In the genomic region with DNA sequence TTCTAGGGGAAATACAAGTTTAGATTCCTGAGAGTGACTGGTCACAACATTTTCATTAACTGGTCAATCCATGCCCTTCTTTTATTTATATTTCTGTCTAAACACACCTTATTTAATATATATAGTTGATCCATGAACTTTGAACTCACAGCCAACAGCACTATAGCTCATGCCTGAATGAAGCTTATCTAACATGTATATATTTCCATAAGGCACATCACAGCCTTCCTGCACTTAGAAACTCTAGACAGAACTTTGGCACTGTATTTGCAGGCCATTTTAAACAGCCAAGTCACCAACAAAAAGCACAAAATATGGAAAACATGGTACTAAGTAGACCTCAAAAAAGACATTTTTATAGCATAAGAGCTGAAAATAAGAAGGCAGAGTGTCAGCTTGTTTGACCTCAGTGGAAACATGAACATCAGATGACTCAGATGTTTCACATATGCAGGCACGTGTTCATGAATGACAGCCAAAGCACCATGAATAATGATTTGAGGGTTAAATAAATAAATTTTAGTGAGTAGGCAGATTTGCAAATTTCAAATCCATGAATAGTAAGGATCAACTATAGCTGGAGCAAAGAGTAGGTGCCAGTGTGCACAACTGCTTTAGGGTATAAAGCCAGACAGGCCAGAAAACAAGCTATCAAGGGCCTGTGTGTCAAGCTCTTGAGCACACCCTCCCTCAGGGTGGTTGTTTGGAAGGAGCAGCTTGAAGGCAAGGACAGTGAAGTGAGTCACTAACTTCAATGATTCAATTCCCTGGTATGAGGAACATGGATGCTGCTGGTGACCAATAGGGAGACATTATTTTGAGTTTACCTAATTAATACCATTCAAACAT, we compare ENCODE assay signal across 10 cellular contexts.
DNase-seq lines count a peak whose midpoint lies in the region; ATAC-seq, FAIRE-seq and TF ChIP-seq lines count a peak whose summit lies in the region.
"Had no signal": no experiment of that assay in that cellular context is flagged by ENCODE, and none has a peak within 500 bp of the region (broad histone marks: within the 10 kb centered on the region; RNA-seq: fewer than 3 reads in every experiment).

No MANE protein-coding gene starts in this region.

- H3K9ac ChIP-seq in astrocyte (ENCODE audit: low read length) (no peak overlapping the region), liver (ENCODE audit: low read depth in 1 of 2, low read length in 2 of 2) (no peak overlapping the region)

- H3K4me1 Mint-ChIP-seq in astrocyte (ENCODE audit: low read depth, unreplicated experiment), result peaks cover 24% of the 10 kb centered on the region

- H3K27ac Mint-ChIP-seq in astrocyte (ENCODE audit: unreplicated experiment), result peak overlapping the region; percentile 56

- H3K36me3 Mint-ChIP-seq in astrocyte (ENCODE audit: low read depth, unreplicated experiment), result no peaks in the 10 kb centered on the region

- H3K27me3 ChIP-seq in astrocyte (ENCODE audit: insufficient read depth, low read length), result no peaks in the 10 kb centered on the region
- H3K27me3 ChIP-seq in liver (ENCODE audit: control insufficient read depth in 4 of 4, insufficient read depth in 4 of 4, low read length in 3 of 4), result no peaks in the 10 kb centered on the region
- H3K27me3 ChIP-seq: neutrophil had no signal

- H3K9me3 ChIP-seq in astrocyte (ENCODE audit: insufficient read depth, low read depth, low read length) (no peaks in the 10 kb centered on the region), liver (ENCODE audit: control insufficient read depth in 4 of 4, low read length in 3 of 4) (no peaks in the 10 kb centered on the region)
- H3K9me3 ChIP-seq: neutrophil had no signal

- DNase-seq in AG09319 (ENCODE audit: extremely low read depth, low read depth) (peak; percentile 85), astrocyte (ENCODE audit: low read depth) (peak; percentile 97), NCI-H526 treated with DMSO at 0.1 percent for 48 hours (lab: John Stamatoyannopoulos, UW) (no peak), NCI-H2029 treated with DMSO at 0.1 percent for 48 hours (lab: John Stamatoyannopoulos, UW) (no peak), KBM-7 (no peak), NCI-H748 (lab: John Stamatoyannopoulos, UW; ENCODE audit: unreplicated experiment) (no peak)
- DNase-seq: activated gamma-delta T cell treated with Interleukin-2 at 50 U/mL for 16 hours had no signal

- peak; percentile 100 for FAIRE-seq in astrocyte (lab: Jason Lieb, UNC)

- TF ChIP-seq RAD21 in liver (IDR thresholded peaks at IDR 0.05), result peak in 1 of 2 donors; percentile 4

- no peaks in the 10 kb centered on the region for H3K27me3 Mint-ChIP-seq in astrocyte (ENCODE audit: low read depth, unreplicated experiment)

- H3K4me3 ChIP-seq in astrocyte (ENCODE audit: insufficient read depth, low read depth, low read length), result no peak overlapping the region
- no peak overlapping the region for H3K4me3 ChIP-seq in liver (ENCODE audit: low read depth in 1 of 3, low read length in 3 of 3)

- H2AFZ ChIP-seq in astrocyte (ENCODE audit: low read depth, low read length), result no peak overlapping the region

- H3K9me3 Mint-ChIP-seq in astrocyte (ENCODE audit: unreplicated experiment), result no peaks in the 10 kb centered on the region

- 40% methylated on average over 1 of the region's 1 CpG for WGBS in liver

- no peaks in the 10 kb centered on the region for H3K36me3 ChIP-seq in astrocyte (ENCODE audit: insufficient read depth, low read length)
- no peaks in the 10 kb centered on the region for H3K36me3 ChIP-seq in liver (ENCODE audit: control insufficient read depth in 4 of 4, insufficient read depth in 3 of 4, low read depth in 1 of 4, low read length in 3 of 4)
- H3K36me3 ChIP-seq: neutrophil had no signal

- H3K4me1 ChIP-seq in astrocyte (ENCODE audit: insufficient read depth, low read length) (peaks cover 28% of the 10 kb centered on the region), liver (ENCODE audit: control insufficient read depth in 4 of 4, insufficient read depth in 4 of 4, low read length in 3 of 4) (peaks cover 0 to 1% (median under 1%) of the 10 kb centered on the region in 4 donors)

- peak; percentile 47 for ATAC-seq in HG02938 (IDR thresholded peaks at IDR 0.05; ENCODE audit: unreplicated experiment)

- no peak overlapping the region for H3K4me3 Mint-ChIP-seq in astrocyte (ENCODE audit: unreplicated experiment)

- TF ChIP-seq CTCF in AG09319 (IDR thresholded peaks at IDR 0.05; ENCODE audit: low read depth, low read length), result no peak
- no peak for TF ChIP-seq CTCF in astrocyte (IDR thresholded peaks at IDR 0.05; ENCODE audit: insufficient read depth, low read depth, low read length)
- TF ChIP-seq CTCF in liver (IDR thresholded peaks at IDR 0.05; ENCODE audit: low read depth, low read length, missing input control), result no peak

- no peaks in the 10 kb centered on the region for H3K79me2 ChIP-seq in astrocyte (ENCODE audit: insufficient read depth, low read length)

- in situ Hi-C loops in KBM-7 (cut with MboI; ENCODE audit: low pct_unique_long_range_greater_than_20kb, low sequenced_read_pairs), result no loop called here

- H4K20me1 ChIP-seq in astrocyte (ENCODE audit: insufficient read depth, low read length), result no peaks in the 10 kb centered on the region

- H3K27ac ChIP-seq in astrocyte (ENCODE audit: low read depth, low read length) (peak overlapping the region; percentile 78), liver (ENCODE audit: low read depth in 1 of 2, low read length in 2 of 2) (no peak overlapping the region)
- H3K27ac ChIP-seq: neutrophil had no signal

- H3K4me2 ChIP-seq in astrocyte (ENCODE audit: low read length), result peak overlapping the region; percentile 54

TF ChIP-seq in liver, 16 proteins besides CTCF, POLR2A, EP300 and RAD21:
- TF ChIP-seq YY1 (IDR thresholded peaks at IDR 0.05) (peak; percentile 12), HNF4A (conservative IDR thresholded peaks at IDR 0.05) (peak in 1 of 2 donors; percentile 28), RXRA (IDR thresholded peaks at IDR 0.05) (peak in 1 of 2 donors; percentile 53), HNF4G (IDR thresholded peaks at IDR 0.05) (no peak)

Comparison
In these comparisons a context has a peak if more than half of its experiments do, and no peak if none do; other contexts are left out.
1. DNase-seq: peak in AG09319 (single experiment) and astrocyte (single experiment); none in NCI-H526 treated with DMSO at 0.1 percent for 48 hours (single experiment), NCI-H2029 treated with DMSO at 0.1 percent for 48 hours (single experiment), KBM-7 (single experiment) and NCI-H748 (single experiment).